In genomic region chr9:136922540-136922939, GRCh38 we compare ENCODE assay signal across 1 cellular context.
TF ChIP-seq lines count a peak whose summit lies in the region.

No MANE protein-coding gene starts in this region.

TF ChIP-seq in K562, 482 proteins besides CTCF, POLR2A, EP300 and RAD21:
- TF ChIP-seq RBM22 (IDR thresholded peaks at IDR 0.05; ENCODE audit: low read depth, low read length, poor library complexity, severe bottlenecking) (peak; percentile 45), POLR2G (IDR thresholded peaks at IDR 0.05; ENCODE audit: low read depth, low read length) (peak; percentile 42; the same call in 1 of the 2 replicates), THRA (IDR thresholded peaks at IDR 0.05) (no peak), KDM4B (IDR thresholded peaks at IDR 0.05; ENCODE audit: borderline replicate concordance in 2 of 2, low read depth in 1 of 2) (no peak), PHF20 (IDR thresholded peaks at IDR 0.05; ENCODE audit: partially characterized antibody) (no peak)
